Comparison of ENCODE assay signal across 11 cellular contexts in genomic region chr10:14670551-14671240, GRCh38.
DNase-seq lines count a peak whose midpoint lies in the region; ATAC-seq, FAIRE-seq and TF ChIP-seq lines count a peak whose summit lies in the region.
"Had no signal": no experiment of that assay in that cellular context is flagged by ENCODE, and none has a peak within 500 bp of the region (broad histone marks: within the 10 kb centered on the region; RNA-seq: fewer than 3 reads in every experiment).

No MANE protein-coding gene starts in this region.

- 0% methylated on average over 8 of the region's 8 CpGs for WGBS in K562 (ENCODE audit: insufficient coverage, low coverage, missing lambda C conversion rate)

- H3K9me2 ChIP-seq in GM23338 (ENCODE audit: insufficient read depth), result no peaks in the 10 kb centered on the region

- no peak for TF ChIP-seq RAD21 in K562 (CRISPR knock-in tag; conservative IDR thresholded peaks at IDR 0.05 in 1 of 2, IDR thresholded peaks at IDR 0.05 in 1 of 2)

- POLR2A ChIA-PET in K562 (lab: Yijun Ruan, JAX), result no interaction called here

- H3K36me3 Mint-ChIP-seq in GM23338 (ENCODE audit: low read depth), result 0 out of 3 replicates have a peak, but pooled peaks cover 3% of the 10 kb centered on the region
- H3K36me3 Mint-ChIP-seq in progenitor cell of endocrine pancreas (ENCODE audit: insufficient read depth), result no peaks in the 10 kb centered on the region

- H3F3A ChIP-seq in GM23338 (replicated peaks; ENCODE audit: low read depth), result no peaks in the 10 kb centered on the region

- H2AFZ ChIP-seq in GM23338 (peak overlapping the region; percentile 18), K562 (ENCODE audit: low read depth, low read length) (peak overlapping the region; percentile 21; the same call in 1 of the 2 replicates)

- FAIRE-seq in K562 (lab: Jason Lieb, UNC), result no peak

- in situ Hi-C loops in K562 (cut with MboI), result no loop called here

- no peak overlapping the region for H3K27ac Mint-ChIP-seq in GM23338
- H3K27ac Mint-ChIP-seq in progenitor cell of endocrine pancreas, result no peak overlapping the region

- intact Hi-C loops in K562 (cut with micrococcal nuclease), result no loop called here

- CTCF ChIA-PET in K562 (lab: Yijun Ruan, JAX; ENCODE audit: low intra/inter-chr PET ratio), result no interaction called here

- H3K4me1 ChIP-seq in GM23338 (ENCODE audit: insufficient read depth) (peaks cover 22% of the 10 kb centered on the region), K562 (replicated peaks in 1 of 2; ENCODE audit: control insufficient read depth in 2 of 2, insufficient read depth in 2 of 2, low read length in 2 of 2) (no peaks in the 10 kb centered on the region)

- TF ChIP-seq EP300 in K562 (IDR thresholded peaks at IDR 0.05; ENCODE audit: low read length), result no peak

- DNase-seq in GM23338 (ENCODE audit: low spot score) (no peak), K562 (ENCODE audit: extremely low read depth in 1 of 4, low spot score in 3 of 4) (no peak), kidney tubule cell (ENCODE audit: low spot score) (peak; percentile 31), substantia nigra (lab: John Stamatoyannopoulos, UW) (no peak), NOMO-1 (lab: John Stamatoyannopoulos, UW; ENCODE audit: unreplicated experiment in 2 of 2) (no peak), NCI-H2196 treated with DMSO at 0.1 percent for 48 hours (lab: John Stamatoyannopoulos, UW; ENCODE audit: unreplicated experiment) (no peak), progenitor cell of endocrine pancreas (ENCODE audit: low spot score, unreplicated experiment) (no peak)
- DNase-seq: DND-41, NCI-H446 had no signal

- H3K4me3 ChIP-seq in GM23338, result no peak overlapping the region
- no peak overlapping the region for H3K4me3 ChIP-seq in K562

- H3K27me3 Mint-ChIP-seq in GM23338 (ENCODE audit: insufficient read depth, low read depth, poor library complexity) (no peaks in the 10 kb centered on the region), progenitor cell of endocrine pancreas (no peaks in the 10 kb centered on the region)

- no peaks in the 10 kb centered on the region for H3K9me1 ChIP-seq in K562 (ENCODE audit: control insufficient read depth, insufficient read depth, low read length)

- no peaks in the 10 kb centered on the region for H4K20me1 ChIP-seq in GM23338 (replicated peaks; ENCODE audit: insufficient read depth)
- H4K20me1 ChIP-seq in K562 (replicated peaks; ENCODE audit: control insufficient read depth, insufficient read depth, low read length), result no peaks in the 10 kb centered on the region

- no peak overlapping the region for H3K9ac ChIP-seq in K562 (ENCODE audit: insufficient read depth in 1 of 2, low read depth in 2 of 2, low read length in 2 of 2)

- H3K4me2 ChIP-seq in GM23338, result no peak overlapping the region
- no peak overlapping the region for H3K4me2 ChIP-seq in K562 (ENCODE audit: insufficient read depth, low read length)

- no peaks in the 10 kb centered on the region for H3K27me3 ChIP-seq in GM23338 (ENCODE audit: insufficient read depth)
- peaks cover 0 to 4% of the 10 kb centered on the region in 2 experiments; a peak in 1 of 5 replicates for H3K27me3 ChIP-seq in K562 (ENCODE audit: control insufficient read depth in 2 of 2, insufficient read depth in 2 of 2, low read length in 2 of 2)

- no peak for TF ChIP-seq POLR2A in K562 (conservative IDR thresholded peaks at IDR 0.05)

- ATAC-seq in GM23338 (no peak), K562 (no peak), GM21360 (IDR thresholded peaks at IDR 0.05; ENCODE audit: unreplicated experiment) (no peak)

- 0 out of 2 replicates have a peak, but pooled peaks cover 2% of the 10 kb centered on the region for H3K9me3 ChIP-seq in K562 (replicated peaks; ENCODE audit: control insufficient read depth, insufficient read depth, low read depth, low read length)

- peaks cover 24% of the 10 kb centered on the region for H3K4me1 Mint-ChIP-seq in GM23338
- H3K4me1 Mint-ChIP-seq in progenitor cell of endocrine pancreas (ENCODE audit: low read depth), result peaks cover 39% of the 10 kb centered on the region

- H3K79me2 ChIP-seq in GM23338 (replicated peaks; ENCODE audit: insufficient read depth) (no peaks in the 10 kb centered on the region), K562 (ENCODE audit: control insufficient read depth, insufficient read depth, low read length) (no peaks in the 10 kb centered on the region)

- no peak overlapping the region for H3K4me3 Mint-ChIP-seq in GM23338
- no peak overlapping the region for H3K4me3 Mint-ChIP-seq in progenitor cell of endocrine pancreas (ENCODE audit: low read depth)

- H3K27ac ChIP-seq in GM23338 (ENCODE audit: low read depth), result no peak overlapping the region
- no peak overlapping the region for H3K27ac ChIP-seq in K562 (ENCODE audit: extremely low read depth, low read depth, low read length)
- H3K27ac ChIP-seq in substantia nigra (ENCODE audit: low read depth, low read length, poor library complexity, severe bottlenecking), result peak overlapping the region; percentile 1
- H3K27ac ChIP-seq: epithelial cell of prostate had no signal

- BruUV-seq in K562 (replicated peaks; lab: Mats Ljungman, UMichigan), result no TSS peak

- H3K9me3 Mint-ChIP-seq in GM23338 (peaks cover 9% of the 10 kb centered on the region; the same call in 2 of the 3 replicates), progenitor cell of endocrine pancreas (ENCODE audit: low read depth) (no peaks in the 10 kb centered on the region)

- H3K36me3 ChIP-seq in GM23338 (ENCODE audit: insufficient read depth) (no peaks in the 10 kb centered on the region), K562 (ENCODE audit: control insufficient read depth, insufficient read depth, low read length) (no peaks in the 10 kb centered on the region)

- TF ChIP-seq CTCF in GM23338 (conservative IDR thresholded peaks at IDR 0.05; ENCODE audit: low read depth in 2 of 2) (no peak), K562 (IDR thresholded peaks at IDR 0.05 in 2 of 3, conservative IDR thresholded peaks at IDR 0.05 in 1 of 3; ENCODE audit: insufficient read depth in 2 of 3, low read depth in 1 of 3, low read length in 3 of 3) (no peak), progenitor cell of endocrine pancreas (IDR thresholded peaks at IDR 0.05; ENCODE audit: unreplicated experiment) (no peak)

TF ChIP-seq in GM23338, 12 proteins besides CTCF, POLR2A, EP300 and RAD21 (continues in another document):
- TF ChIP-seq REST (IDR thresholded peaks at IDR 0.05; ENCODE audit: unreplicated experiment) (no peak), ZNF114 (CRISPR knock-in tag; IDR thresholded peaks at IDR 0.05) (no peak), JUNB (IDR thresholded peaks at IDR 0.05; ENCODE audit: unreplicated experiment) (no peak), POLR2AphosphoS5 (IDR thresholded peaks at IDR 0.05; ENCODE audit: low read depth) (no peak), CREB1 (CRISPR knock-in tag; IDR thresholded peaks at IDR 0.05; ENCODE audit: low read depth) (no peak)

TF ChIP-seq in K562, 482 proteins besides CTCF, POLR2A, EP300 and RAD21:
- TF ChIP-seq ZFP36 (IDR thresholded peaks at IDR 0.05; ENCODE audit: low read depth, low read length, partially characterized antibody) (no peak), SREBF2 (CRISPR knock-in tag; IDR thresholded peaks at IDR 0.05) (no peak), TRIM25 (IDR thresholded peaks at IDR 0.05; ENCODE audit: borderline replicate concordance) (no peak), GABPB1 (CRISPR knock-in tag; IDR thresholded peaks at IDR 0.05) (no peak), CSDE1 (IDR thresholded peaks at IDR 0.05) (no peak)
